13 cellular contexts compared by ENCODE assay signal in the genomic region with DNA sequence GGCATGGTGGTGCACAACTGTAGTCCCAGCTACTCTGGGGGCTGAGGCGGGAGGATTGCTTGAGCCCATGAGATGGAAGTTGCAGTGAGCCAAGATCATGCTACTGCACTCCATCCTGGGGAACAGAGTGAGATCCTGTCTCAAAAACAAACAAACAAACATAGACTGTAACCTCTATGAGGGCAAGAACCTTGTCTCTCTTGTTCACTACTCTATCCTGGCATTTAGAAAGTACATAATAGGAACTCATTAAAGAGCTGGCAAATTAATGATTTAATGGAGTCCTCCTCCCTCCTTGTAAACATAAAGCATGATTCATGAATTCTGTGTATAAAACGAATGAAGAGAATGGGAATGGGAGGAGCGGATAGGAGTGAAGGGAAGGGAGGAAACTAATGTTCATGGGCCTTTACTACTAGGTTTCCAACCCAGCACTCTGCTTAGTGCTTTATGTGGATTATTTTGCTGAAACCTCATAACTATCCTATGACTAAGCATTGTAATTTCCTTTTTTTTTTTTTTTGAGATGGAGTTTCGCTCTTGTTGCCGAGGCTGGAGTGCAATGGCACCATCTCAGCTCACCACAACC. TPM values are rescaled to one million over a fixed set of nuclear protein-coding genes. Genes with fewer than 3 reads are reported as not detected.
A peak's percentile ranks its signal among the peaks of the same experiment; 100 is the strongest.
DNase-seq lines count a peak whose midpoint lies in the region; ATAC-seq and TF ChIP-seq lines count a peak whose summit lies in the region.
"Had no signal": no experiment of that assay in that cellular context is flagged by ENCODE, and none has a peak within 500 bp of the region (broad histone marks: within the 10 kb centered on the region; RNA-seq: fewer than 3 reads in every experiment).

No MANE protein-coding gene starts in this region.

- TF ChIP-seq CTCF in BJ (IDR thresholded peaks at IDR 0.05; ENCODE audit: insufficient read depth, low read depth, low read length): no peak
- TF ChIP-seq CTCF in esophagus muscularis mucosa (IDR thresholded peaks at IDR 0.05): no peak
- no peak for TF ChIP-seq CTCF in osteocyte (IDR thresholded peaks at IDR 0.05)

- H3K36me3 Mint-ChIP-seq in osteocyte (ENCODE audit: unreplicated experiment): peaks cover 3% of the 10 kb centered on the region

- CTCF ChIA-PET in BJ (lab: Yijun Ruan, JAX): interaction anchor here (0.7 to 2.6 kb wide), 3 partner anchors 18 to 428 kb away, joined by 3 to 11 read pairs (median 4); a partner anchor contains a TSS

- WGBS in esophagus muscularis mucosa: 34% methylated on average over 5 of the region's 5 CpGs

- TF ChIP-seq EP300 in esophagus muscularis mucosa (IDR thresholded peaks at IDR 0.05): no peak

- H3K9me3 ChIP-seq in esophagus muscularis mucosa: no peaks in the 10 kb centered on the region

- peak overlapping the region; percentile 87 for H3K27ac Mint-ChIP-seq in osteocyte (ENCODE audit: unreplicated experiment)
- H3K27ac Mint-ChIP-seq: CD4-positive, alpha-beta T cell had no signal

- H3K36me3 ChIP-seq in BJ (ENCODE audit: control insufficient read depth, insufficient read depth, low read length) (no peaks in the 10 kb centered on the region), esophagus muscularis mucosa (peaks cover 0 to 16% (median 4%) of the 10 kb centered on the region in 4 donors)

- DNase-seq in BJ (ENCODE audit: low read depth) (peak; percentile 83), RKO (ENCODE audit: low spot score) (peak; percentile 33), esophagus muscularis mucosa (ENCODE audit: extremely low spot score) (no peak), osteocyte (ENCODE audit: extremely low spot score, unreplicated experiment) (no peak), NCI-H774 (lab: John Stamatoyannopoulos, UW) (no peak), DMS79 treated with DMSO at 0.1 percent for 48 hours (lab: John Stamatoyannopoulos, UW) (no peak), midbrain (lab: John Stamatoyannopoulos, UW) (no peak)
- DNase-seq: CD4-positive, alpha-beta T cell; NCI-H2029; nucleus accumbens; SHP77 treated with DMSO at 0.1 percent for 48 hours had no signal

- no peaks in the 10 kb centered on the region for H3K27me3 ChIP-seq in BJ (ENCODE audit: control insufficient read depth, insufficient read depth, low read length)
- no peaks in the 10 kb centered on the region for H3K27me3 ChIP-seq in esophagus muscularis mucosa

- no peak for TF ChIP-seq POLR2A in esophagus muscularis mucosa (IDR thresholded peaks at IDR 0.05; ENCODE audit: low read depth)

- H3K4me1 ChIP-seq in esophagus muscularis mucosa: peaks cover 6 to 88% (median 83%) of the 10 kb centered on the region in 4 donors

- intact Hi-C loops in esophagus muscularis mucosa (cut with DNase I): no loop called here

- ATAC-seq in HG02588 (IDR thresholded peaks at IDR 0.05; ENCODE audit: unreplicated experiment): no peak

- H3K27ac ChIP-seq in esophagus muscularis mucosa (replicated peaks in 1 of 4): peak overlapping the region; percentile 92 to 95 (median 94)

- no peak overlapping the region for H3K4me3 ChIP-seq in BJ (ENCODE audit: low read depth, low read length)
- H3K4me3 ChIP-seq in esophagus muscularis mucosa: peak overlapping the region; percentile 27 to 91 (median 82)

- no peaks in the 10 kb centered on the region for H3K9me3 Mint-ChIP-seq in osteocyte (ENCODE audit: unreplicated experiment)
- H3K9me3 Mint-ChIP-seq: CD4-positive, alpha-beta T cell had no signal

- no peak overlapping the region for H3K4me3 Mint-ChIP-seq in osteocyte (ENCODE audit: unreplicated experiment)
- H3K4me3 Mint-ChIP-seq: CD4-positive, alpha-beta T cell had no signal

- POLR2A ChIA-PET in BJ (lab: Charles Lee): interaction anchor here (0.6 kb wide), 1 partner anchor 44 kb away, joined by 4 read pairs; no protein-coding TSS in a partner anchor

- H3K27me3 Mint-ChIP-seq in osteocyte (ENCODE audit: unreplicated experiment): no peaks in the 10 kb centered on the region

- peaks cover 52% of the 10 kb centered on the region for H3K4me1 Mint-ChIP-seq in osteocyte (ENCODE audit: unreplicated experiment)

RNA-seq across cellular contexts. Expression of a gene that starts 8.6 kb away (rescaled TPM):
- polyA plus RNA-seq in BJ (2011; rRNA removed): 67.8 and 112 TPM in 2 replicates
- 72.1 and 102 TPM in 2 replicates for polyA minus RNA-seq in BJ (2011; rRNA and poly(A)+ RNA removed)
- total RNA-seq in esophagus muscularis mucosa: 1,000 to 10,000 TPM; 1,021 to 1,618 (median 1,290) TPM
- 15.1 and 15.9 TPM in 2 replicates for total RNA-seq in osteocyte
- total RNA-seq: activated CD8-positive, alpha-beta memory T cell treated with anti-CD3 and anti-CD28 coated beads for 36 hours; CD4-positive, alpha-beta T cell had no signal

RNA-seq across cellular contexts. Expression of a gene that starts 17.6 kb away (rescaled TPM):
- polyA plus RNA-seq in BJ (2011; rRNA removed): 54.6 and 87.5 TPM in 2 replicates
- 16.6 and 24.7 TPM in 2 replicates for polyA minus RNA-seq in BJ (2011; rRNA and poly(A)+ RNA removed)
- total RNA-seq in esophagus muscularis mucosa (10 to 100 TPM; 30.7 to 46.1 (median 32.4) TPM), osteocyte (48.0 and 50.8 TPM in 2 replicates)

RNA-seq across cellular contexts. Expression of a gene that starts 44.7 kb away (rescaled TPM):
- polyA plus RNA-seq in BJ (2011; rRNA removed): 42.6 and 51.5 TPM in 2 replicates
- polyA minus RNA-seq in BJ (2011; rRNA and poly(A)+ RNA removed): 24.1 and 31.7 TPM in 2 replicates
- total RNA-seq in esophagus muscularis mucosa: 10 to 100 TPM; 33.0 to 49.0 (median 44.0) TPM
- 51.4 and 53.9 TPM in 2 replicates for total RNA-seq in osteocyte

RNA-seq across cellular contexts. Expression of a gene that starts 49.0 kb away (rescaled TPM):
- polyA plus RNA-seq in BJ (2011; rRNA removed): 36.9 and 72.6 TPM in 2 replicates
- polyA minus RNA-seq in BJ (2011; rRNA and poly(A)+ RNA removed): 19.9 and 33.6 TPM in 2 replicates
- total RNA-seq in esophagus muscularis mucosa (10 to 100 TPM; 20.3 to 31.0 (median 28.5) TPM), osteocyte (31.4 and 32.1 TPM in 2 replicates)

Comparison
In these comparisons a context has a peak if more than half of its experiments do, and no peak if none do; other contexts are left out.
1. DNase-seq: peak in BJ (single experiment) and RKO (single experiment); none in esophagus muscularis mucosa (single experiment), osteocyte (single experiment), NCI-H774 (single experiment), DMS79 treated with DMSO at 0.1 percent for 48 hours (single experiment) and midbrain (single experiment).
2. RNA of a gene that starts 8.6 kb away (total RNA-seq): 1,021 to 1,618 TPM in esophagus muscularis mucosa; 15.1 to 15.9 TPM in osteocyte; every median in the first group is over 10 times any median in the second.